In genomic region chr5:159179556-159180305, GRCh38 we compare ENCODE assay signal across 8 cellular contexts. TPM values are rescaled to one million over a fixed set of nuclear protein-coding genes. Genes with fewer than 3 reads are reported as not detected.
DNase-seq lines count a peak whose midpoint lies in the region; ATAC-seq and TF ChIP-seq lines count a peak whose summit lies in the region.
"Had no signal": no experiment of that assay in that cellular context is flagged by ENCODE, and none has a peak within 500 bp of the region (broad histone marks: within the 10 kb centered on the region; RNA-seq: fewer than 3 reads in every experiment).

No MANE protein-coding gene starts in this region.

- no peak overlapping the region for H2AFZ ChIP-seq in OCI-LY3 (ENCODE audit: low read depth, low read length)

- CTCF ChIA-PET in CD8-positive, alpha-beta memory T cell (lab: Charles Lee), result interaction anchor here (0.6 kb wide), 1 partner anchor 23 kb away, joined by 3 read pairs; no protein-coding TSS in a partner anchor

- no peak for ATAC-seq in HG02588 (IDR thresholded peaks at IDR 0.05; ENCODE audit: unreplicated experiment)

- no peak overlapping the region for H3K4me3 ChIP-seq in CD8-positive, alpha-beta memory T cell (ENCODE audit: low read length)
- H3K4me3 ChIP-seq in OCI-LY3 (ENCODE audit: low read length), result peak overlapping the region; percentile 6; the same call in 1 of the 2 replicates
- H3K4me3 ChIP-seq in colonic mucosa, result no peak overlapping the region
- no peak overlapping the region for H3K4me3 ChIP-seq in prostate gland

- H3K9me3 ChIP-seq in CD8-positive, alpha-beta memory T cell (ENCODE audit: low read length), result no peaks in the 10 kb centered on the region
- H3K9me3 ChIP-seq in OCI-LY3 (ENCODE audit: insufficient read depth, low read length) (no peaks in the 10 kb centered on the region), colonic mucosa (no peaks in the 10 kb centered on the region), prostate gland (no peaks in the 10 kb centered on the region)

- peaks cover 69% of the 10 kb centered on the region for H3K79me2 ChIP-seq in OCI-LY3 (ENCODE audit: low read length)

- WGBS in prostate gland, result 32% methylated on average over 3 of the region's 3 CpGs

- peaks cover under 1% of the 10 kb centered on the region for H3K36me3 ChIP-seq in CD8-positive, alpha-beta memory T cell (ENCODE audit: insufficient read depth, low read length)
- H3K36me3 ChIP-seq in OCI-LY3 (replicated peaks; ENCODE audit: low read depth, low read length), result peaks cover 34% of the 10 kb centered on the region
- H3K36me3 ChIP-seq in colonic mucosa, result no peaks in the 10 kb centered on the region
- no peaks in the 10 kb centered on the region for H3K36me3 ChIP-seq in prostate gland

- H3K4me1 ChIP-seq in CD8-positive, alpha-beta memory T cell (ENCODE audit: insufficient read depth, low read length), result peaks cover 44% of the 10 kb centered on the region
- H3K4me1 ChIP-seq in OCI-LY3 (ENCODE audit: low read length), result peaks cover 56% of the 10 kb centered on the region
- no peaks in the 10 kb centered on the region for H3K4me1 ChIP-seq in colonic mucosa
- peaks cover 8% of the 10 kb centered on the region for H3K4me1 ChIP-seq in prostate gland (replicated peaks)

- POLR2A ChIA-PET in CD8-positive, alpha-beta memory T cell (lab: Charles Lee), result interaction anchor here (1.2 kb wide), 1 partner anchor 28 kb away, joined by 3 read pairs; no protein-coding TSS in a partner anchor

- peaks cover 0 to 49% (median 0%) of the 10 kb centered on the region in 3 donors for H3K36me3 Mint-ChIP-seq in CD8-positive, alpha-beta memory T cell

- peaks cover 59 to 86% (median 80%) of the 10 kb centered on the region in 3 donors for H3K4me1 Mint-ChIP-seq in CD8-positive, alpha-beta memory T cell

- H3K9ac ChIP-seq in OCI-LY3 (ENCODE audit: low read length) (no peak overlapping the region), colonic mucosa (ENCODE audit: low read depth in 2 of 2, low read length in 2 of 2) (no peak overlapping the region)

- H3K9me3 Mint-ChIP-seq in CD8-positive, alpha-beta memory T cell, result no peaks in the 10 kb centered on the region

- H3K27ac Mint-ChIP-seq in CD8-positive, alpha-beta memory T cell, result peak overlapping the region; percentile 15 to 97 (median 82)

- H3K4me2 ChIP-seq in OCI-LY3 (ENCODE audit: low read length), result peak overlapping the region; percentile 44

- no peak for DNase-seq in CD8-positive, alpha-beta memory T cell
- DNase-seq in colonic mucosa (no peak), prostate gland (ENCODE audit: low spot score) (no peak), caudate nucleus (lab: John Stamatoyannopoulos, UW) (no peak), NCI-H748 treated with DMSO at 0.1 percent for 48 hours (lab: John Stamatoyannopoulos, UW) (no peak)
- DNase-seq: hippocampal formation had no signal

- intact Hi-C loops in colonic mucosa (cut with DNase I), result no loop called here
- intact Hi-C loops in prostate gland (cut with DNase I), result no loop called here

- TF ChIP-seq POLR2A in prostate gland (IDR thresholded peaks at IDR 0.05), result no peak

- H3K27ac ChIP-seq in CD8-positive, alpha-beta memory T cell (ENCODE audit: low read depth, low read length), result no peak overlapping the region
- H3K27ac ChIP-seq in OCI-LY3 (ENCODE audit: low read length), result peak overlapping the region; percentile 80
- H3K27ac ChIP-seq in colonic mucosa, result peak overlapping the region; percentile 66
- peak overlapping the region; percentile 6 to 37 for H3K27ac ChIP-seq in prostate gland
- no peak overlapping the region for H3K27ac ChIP-seq in caudate nucleus (ENCODE audit: low read depth, low read length)

- H3K27me3 ChIP-seq in CD8-positive, alpha-beta memory T cell (ENCODE audit: insufficient read depth, low read length, poor library complexity, severe bottlenecking), result no peaks in the 10 kb centered on the region
- H3K27me3 ChIP-seq in OCI-LY3 (ENCODE audit: low read depth, low read length), result no peaks in the 10 kb centered on the region
- no peaks in the 10 kb centered on the region for H3K27me3 ChIP-seq in colonic mucosa
- H3K27me3 ChIP-seq in prostate gland (replicated peaks; ENCODE audit: insufficient read depth), result no peaks in the 10 kb centered on the region

- peaks cover 15% of the 10 kb centered on the region; the same call in 1 of the 2 replicates for H4K20me1 ChIP-seq in OCI-LY3 (ENCODE audit: insufficient read depth, low read length)

- no peaks in the 10 kb centered on the region for H3K27me3 Mint-ChIP-seq in CD8-positive, alpha-beta memory T cell

- no peak for TF ChIP-seq CTCF in OCI-LY3 (IDR thresholded peaks at IDR 0.05; ENCODE audit: low read depth, low read length)
- no peak for TF ChIP-seq CTCF in colonic mucosa (IDR thresholded peaks at IDR 0.05)
- no peak for TF ChIP-seq CTCF in prostate gland (IDR thresholded peaks at IDR 0.05)

- peak overlapping the region in 1 of 7 donors; percentile 8 for H3K4me3 Mint-ChIP-seq in CD8-positive, alpha-beta memory T cell

RNA-seq across cellular contexts. Expression of gene RNF145, which starts 29.6 kb away (rescaled TPM):
- total RNA-seq in CD8-positive, alpha-beta memory T cell, result 10 to 100 TPM; 80.0 to 85.0 TPM
- 12.9 TPM for polyA plus RNA-seq in CD8-positive, alpha-beta memory T cell
- total RNA-seq in colonic mucosa (10 to 100 TPM; 58.8 to 92.3 TPM), prostate gland (10 to 100 TPM; 38.6 to 50.5 TPM)

Comparison
In these comparisons a context has a peak if more than half of its experiments do, and no peak if none do; other contexts are left out.
1. H3K27ac ChIP-seq: peak in OCI-LY3 (single experiment), colonic mucosa (single experiment) and prostate gland (2 of 2); none in CD8-positive, alpha-beta memory T cell (single experiment) and caudate nucleus (single experiment).